In genomic region chr10:63901228-63901627, GRCh38 we compare ENCODE assay signal across 13 cellular contexts.
DNase-seq lines count a peak whose midpoint lies in the region; ATAC-seq and TF ChIP-seq lines count a peak whose summit lies in the region.
"Had no signal": no experiment of that assay in that cellular context is flagged by ENCODE, and none has a peak within 500 bp of the region (broad histone marks: within the 10 kb centered on the region; RNA-seq: fewer than 3 reads in every experiment).

No MANE protein-coding gene starts in this region.

- no peak overlapping the region for H3K27ac Mint-ChIP-seq in osteocyte (ENCODE audit: unreplicated experiment)
- no peak overlapping the region for H3K27ac Mint-ChIP-seq in stimulated activated naive CD8-positive, alpha-beta T cell treated with anti-CD3 and anti-CD28 coated beads, Interleukin-15, amount 100 ng/mL, for 72 hours

- in situ Hi-C loops in astrocyte of the spinal cord (cut with HindIII; ENCODE audit: low sequenced_read_pairs): no loop called here

- no peaks in the 10 kb centered on the region for H3K27me3 Mint-ChIP-seq in osteocyte (ENCODE audit: unreplicated experiment)
- H3K27me3 Mint-ChIP-seq in stimulated activated naive CD8-positive, alpha-beta T cell treated with anti-CD3 and anti-CD28 coated beads, Interleukin-15, amount 100 ng/mL, for 72 hours: peaks cover 8% of the 10 kb centered on the region

- DNase-seq in NOMO-1 treated with DMSO at 0.1 percent for 48 hours (lab: John Stamatoyannopoulos, UW; ENCODE audit: unreplicated experiment) (peak; percentile 0), NOMO-1 treated with dmso at 0.1 percent for 144 hours (lab: John Stamatoyannopoulos, UW; ENCODE audit: unreplicated experiment) (no peak), astrocyte of the spinal cord (ENCODE audit: low read depth, low spot score) (no peak), osteocyte (ENCODE audit: extremely low spot score, unreplicated experiment) (no peak), NCI-H2171 treated with DMSO at 0.1 percent for 48 hours (lab: John Stamatoyannopoulos, UW) (no peak), COLO829 (ENCODE audit: low spot score) (no peak)
- DNase-seq in stimulated activated naive CD8-positive, alpha-beta T cell treated with anti-CD3 and anti-CD28 coated beads, Interleukin-15, amount 100 ng/mL, for 72 hours: no peak
- DNase-seq: AML-193; foreskin melanocyte; HCEC 1CT; mesenchymal stem cell; stimulated activated naive CD4-positive, alpha-beta T cell had no signal

- H3K4me3 Mint-ChIP-seq in osteocyte (ENCODE audit: unreplicated experiment): no peak overlapping the region
- no peak overlapping the region for H3K4me3 Mint-ChIP-seq in stimulated activated naive CD8-positive, alpha-beta T cell treated with anti-CD3 and anti-CD28 coated beads, Interleukin-15, amount 100 ng/mL, for 72 hours

- TF ChIP-seq CTCF in astrocyte of the spinal cord (IDR thresholded peaks at IDR 0.05; ENCODE audit: low read depth, low read length) (peak; percentile 25), osteocyte (IDR thresholded peaks at IDR 0.05) (peak; percentile 22)

- ATAC-seq in HG03135 (IDR thresholded peaks at IDR 0.05; ENCODE audit: unreplicated experiment): peak; percentile 67
- ATAC-seq in stimulated activated naive CD8-positive, alpha-beta T cell treated with anti-CD3 and anti-CD28 coated beads, Interleukin-15, amount 100 ng/mL, for 72 hours: no peak

- H3K9me3 Mint-ChIP-seq in osteocyte (ENCODE audit: unreplicated experiment): peaks cover 3% of the 10 kb centered on the region
- H3K9me3 Mint-ChIP-seq in stimulated activated naive CD8-positive, alpha-beta T cell treated with anti-CD3 and anti-CD28 coated beads, Interleukin-15, amount 100 ng/mL, for 72 hours: no peaks in the 10 kb centered on the region

- peaks cover 9% of the 10 kb centered on the region for H3K4me1 Mint-ChIP-seq in osteocyte (ENCODE audit: unreplicated experiment)
- H3K4me1 Mint-ChIP-seq in stimulated activated naive CD8-positive, alpha-beta T cell treated with anti-CD3 and anti-CD28 coated beads, Interleukin-15, amount 100 ng/mL, for 72 hours: no peaks in the 10 kb centered on the region

- H3K36me3 Mint-ChIP-seq in osteocyte (ENCODE audit: unreplicated experiment): no peaks in the 10 kb centered on the region

- H3K4me3 ChIP-seq in astrocyte of the spinal cord (ENCODE audit: low read depth, low read length): no peak overlapping the region
